15 cellular contexts compared by ENCODE assay signal in the genomic region with DNA sequence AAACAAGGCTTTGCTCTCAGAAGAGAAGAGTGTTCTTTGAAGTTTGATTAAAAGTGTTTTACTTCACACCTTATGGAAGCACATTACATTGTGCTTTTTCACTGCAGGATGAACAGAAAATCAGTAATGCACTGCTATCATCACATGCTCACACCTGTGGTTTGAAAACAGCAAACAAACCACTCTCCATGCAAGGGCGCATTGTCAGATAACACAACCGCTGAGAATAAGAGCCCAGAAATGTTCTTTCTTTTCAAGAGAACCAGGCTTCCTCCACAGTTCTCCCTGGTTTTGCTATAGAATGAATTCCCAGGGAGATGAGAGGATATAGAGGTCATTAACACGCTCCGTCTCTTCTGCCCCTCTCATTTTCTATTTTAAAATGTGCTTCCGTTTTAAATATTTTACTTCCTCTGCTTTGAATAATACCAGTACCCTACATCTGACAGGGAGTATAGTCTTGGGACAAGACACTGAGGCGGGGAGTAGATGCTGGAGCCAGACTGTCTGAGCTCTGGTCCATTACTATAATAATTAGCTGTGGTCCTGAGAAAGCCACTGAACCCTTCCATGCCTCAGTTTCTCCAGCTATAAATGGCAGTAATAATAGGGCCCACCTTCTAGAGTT.
DNase-seq lines count a peak whose midpoint lies in the region; ATAC-seq, FAIRE-seq and TF ChIP-seq lines count a peak whose summit lies in the region.
"Had no signal": no experiment of that assay in that cellular context is flagged by ENCODE, and none has a peak within 500 bp of the region (broad histone marks: within the 10 kb centered on the region; RNA-seq: fewer than 3 reads in every experiment).

No MANE protein-coding gene starts in this region.

- no peaks in the 10 kb centered on the region for H3K36me3 ChIP-seq in GM06990 (ENCODE audit: control insufficient read depth, insufficient read depth, low read length)
- H3K36me3 ChIP-seq: prostate gland, WERI-Rb-1 had no signal

- 0 out of 2 replicates have a peak overlapping the region, but pooled peaks have one; percentile 5 for H3K4me3 ChIP-seq in GM06990 (replicated peaks; ENCODE audit: low read depth, low read length)
- H3K4me3 ChIP-seq: dorsolateral prefrontal cortex, prostate gland had no signal

- FAIRE-seq in D721Med (lab: Jason Lieb, UNC): no peak

- ATAC-seq in GM21529 (IDR thresholded peaks at IDR 0.05; ENCODE audit: unreplicated experiment) (peak; percentile 44), WTC11 (no peak), memory B cell (ENCODE audit: low read depth) (peak; percentile 69)
- ATAC-seq: left lobe of liver, Right ventricle myocardium inferior had no signal

- no peaks in the 10 kb centered on the region for H3K36me3 Mint-ChIP-seq in WTC11
- no peaks in the 10 kb centered on the region for H3K36me3 Mint-ChIP-seq in memory B cell
- H3K36me3 Mint-ChIP-seq in endothelial cell (ENCODE audit: low read depth, unreplicated experiment): no peaks in the 10 kb centered on the region

- H3K27me3 Mint-ChIP-seq in WTC11 (ENCODE audit: low read depth) (no peaks in the 10 kb centered on the region), memory B cell (no peaks in the 10 kb centered on the region), endothelial cell (ENCODE audit: unreplicated experiment) (peaks cover 2% of the 10 kb centered on the region)

- DNase-seq in GM06990 (ENCODE audit: extremely low read depth, insufficient read length) (no peak), WTC11 (ENCODE audit: low spot score) (no peak), memory B cell (ENCODE audit: low spot score in 2 of 2) (peak in 1 of 2 donors; percentile 5), D721Med (ENCODE audit: insufficient read length, low spot score) (no peak), endothelial cell (ENCODE audit: low spot score) (no peak), AG08396 (ENCODE audit: low spot score) (no peak)
- DNase-seq in activated effector memory CD4-positive, alpha-beta T cell treated with Interleukin-2 at 50 U/mL for 16 hours: no peak
- DNase-seq: dorsolateral prefrontal cortex; NCI-H226; stimulated activated CD4-positive, alpha-beta T cell treated with anti-CD3 and anti-CD28 coated beads, Interleukin-4, amount 100 ng/mL, for 24 hours; WERI-Rb-1 had no signal

- H3K9me3 Mint-ChIP-seq in WTC11: no peaks in the 10 kb centered on the region
- no peaks in the 10 kb centered on the region for H3K9me3 Mint-ChIP-seq in memory B cell
- no peaks in the 10 kb centered on the region for H3K9me3 Mint-ChIP-seq in endothelial cell (ENCODE audit: unreplicated experiment)

- no peaks in the 10 kb centered on the region for H3K27me3 ChIP-seq in GM06990 (replicated peaks; ENCODE audit: control insufficient read depth, insufficient read depth, low read length)
- H3K27me3 ChIP-seq: dorsolateral prefrontal cortex had no signal

- H3K27ac Mint-ChIP-seq in WTC11 (peak overlapping the region; percentile 86; the same call in 1 of the 2 replicates), memory B cell (peak overlapping the region; percentile 70), endothelial cell (ENCODE audit: unreplicated experiment) (no peak overlapping the region)

- POLR2A ChIA-PET in WTC11 (lab: Charles Lee): no interaction called here

- TF ChIP-seq CTCF in GM06990 (IDR thresholded peaks at IDR 0.05; ENCODE audit: insufficient read depth, low read length, poor library complexity, severe bottlenecking) (no peak), WTC11 (IDR thresholded peaks at IDR 0.05) (no peak), D721Med (IDR thresholded peaks at IDR 0.05; ENCODE audit: insufficient read depth, missing control alignments) (no peak), endothelial cell (IDR thresholded peaks at IDR 0.05; ENCODE audit: unreplicated experiment) (no peak)

- H3K4me3 Mint-ChIP-seq in WTC11 (no peak overlapping the region), memory B cell (peak overlapping the region; percentile 24), endothelial cell (ENCODE audit: unreplicated experiment) (no peak overlapping the region)

- CTCF ChIA-PET in WTC11 (lab: Charles Lee): interaction anchor here (1.1 kb wide), 1 partner anchor 31 kb away, joined by 3 read pairs; no protein-coding TSS in a partner anchor

- H3K4me1 Mint-ChIP-seq in WTC11: peaks cover 21% of the 10 kb centered on the region
- peaks cover 28% of the 10 kb centered on the region for H3K4me1 Mint-ChIP-seq in memory B cell
- H3K4me1 Mint-ChIP-seq in endothelial cell (ENCODE audit: unreplicated experiment): no peaks in the 10 kb centered on the region

TF ChIP-seq in WTC11, 78 proteins besides CTCF, POLR2A, EP300 and RAD21:
- TF ChIP-seq, protein P1, sequence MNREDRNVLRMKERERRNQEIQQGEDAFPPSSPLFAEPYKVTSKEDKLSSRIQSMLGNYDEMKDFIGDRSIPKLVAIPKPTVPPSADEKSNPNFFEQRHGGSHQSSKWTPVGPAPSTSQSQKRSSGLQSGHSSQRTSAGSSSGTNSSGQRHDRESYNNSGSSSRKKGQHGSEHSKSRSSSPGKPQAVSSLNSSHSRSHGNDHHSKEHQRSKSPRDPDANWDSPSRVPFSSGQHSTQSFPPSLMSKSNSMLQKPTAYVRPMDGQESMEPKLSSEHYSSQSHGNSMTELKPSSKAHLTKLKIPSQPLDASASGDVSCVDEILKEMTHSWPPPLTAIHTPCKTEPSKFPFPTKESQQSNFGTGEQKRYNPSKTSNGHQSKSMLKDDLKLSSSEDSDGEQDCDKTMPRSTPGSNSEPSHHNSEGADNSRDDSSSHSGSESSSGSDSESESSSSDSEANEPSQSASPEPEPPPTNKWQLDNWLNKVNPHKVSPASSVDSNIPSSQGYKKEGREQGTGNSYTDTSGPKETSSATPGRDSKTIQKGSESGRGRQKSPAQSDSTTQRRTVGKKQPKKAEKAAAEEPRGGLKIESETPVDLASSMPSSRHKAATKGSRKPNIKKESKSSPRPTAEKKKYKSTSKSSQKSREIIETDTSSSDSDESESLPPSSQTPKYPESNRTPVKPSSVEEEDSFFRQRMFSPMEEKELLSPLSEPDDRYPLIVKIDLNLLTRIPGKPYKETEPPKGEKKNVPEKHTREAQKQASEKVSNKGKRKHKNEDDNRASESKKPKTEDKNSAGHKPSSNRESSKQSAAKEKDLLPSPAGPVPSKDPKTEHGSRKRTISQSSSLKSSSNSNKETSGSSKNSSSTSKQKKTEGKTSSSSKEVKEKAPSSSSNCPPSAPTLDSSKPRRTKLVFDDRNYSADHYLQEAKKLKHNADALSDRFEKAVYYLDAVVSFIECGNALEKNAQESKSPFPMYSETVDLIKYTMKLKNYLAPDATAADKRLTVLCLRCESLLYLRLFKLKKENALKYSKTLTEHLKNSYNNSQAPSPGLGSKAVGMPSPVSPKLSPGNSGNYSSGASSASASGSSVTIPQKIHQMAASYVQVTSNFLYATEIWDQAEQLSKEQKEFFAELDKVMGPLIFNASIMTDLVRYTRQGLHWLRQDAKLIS (CRISPR knock-in tag; IDR thresholded peaks at IDR 0.05; ENCODE audit: borderline replicate concordance): no peak
- TF ChIP-seq FOXP1 (CRISPR knock-in tag; IDR thresholded peaks at IDR 0.05; ENCODE audit: borderline replicate concordance) (no peak), RORB (CRISPR knock-in tag; IDR thresholded peaks at IDR 0.05) (no peak), IRF2 (CRISPR knock-in tag; IDR thresholded peaks at IDR 0.05; ENCODE audit: borderline replicate concordance, low read depth) (no peak), NFE2L1 (CRISPR knock-in tag; IDR thresholded peaks at IDR 0.05) (no peak)
